ENCODE assay signal across 7 cellular contexts in genomic region chr4:171932238-171932637, GRCh38.
"Had no signal": no experiment of that assay in that cellular context is flagged by ENCODE, and none has a peak within 500 bp of the region (broad histone marks: within the 10 kb centered on the region; RNA-seq: fewer than 3 reads in every experiment).

No MANE protein-coding gene starts in this region.

- ATAC-seq: GM23338, HCT116, HepG2 had no signal

- H3K4me3 ChIP-seq: GM23338 had no signal

- H3K27ac ChIP-seq: HL-60 had no signal

- DNase-seq: H9, HFFc6, KG1 had no signal

- H3K4me2 ChIP-seq: GM23338 had no signal

- H2AFZ ChIP-seq: GM23338 had no signal

- FAIRE-seq: HepG2 had no signal
